ENCODE assay signal across 1 cellular context in genomic region chr17:71363661-71364060, GRCh38.
TF ChIP-seq lines count a peak whose summit lies in the region.

No MANE protein-coding gene starts in this region.

TF ChIP-seq in GM23338, 12 proteins besides CTCF, POLR2A, EP300 and RAD21 (continued from another document):
- TF ChIP-seq EZH2 (IDR thresholded peaks at IDR 0.05; ENCODE audit: low read depth, unreplicated experiment) = no peak
- no peak for TF ChIP-seq JUNB (IDR thresholded peaks at IDR 0.05; ENCODE audit: unreplicated experiment)
- no peak for TF ChIP-seq CREB1 (CRISPR knock-in tag; IDR thresholded peaks at IDR 0.05; ENCODE audit: low read depth)
- no peak for TF ChIP-seq EZH2phosphoT487 (IDR thresholded peaks at IDR 0.05; ENCODE audit: unreplicated experiment)
- TF ChIP-seq ZNF114 (CRISPR knock-in tag; IDR thresholded peaks at IDR 0.05) = no peak
- TF ChIP-seq STAT1 (IDR thresholded peaks at IDR 0.05; ENCODE audit: unreplicated experiment) = no peak
- no peak for TF ChIP-seq POLR2AphosphoS5 (IDR thresholded peaks at IDR 0.05; ENCODE audit: low read depth)
- no peak for TF ChIP-seq ZNF462 (CRISPR knock-in tag; IDR thresholded peaks at IDR 0.05)
- TF ChIP-seq NANOG (IDR thresholded peaks at IDR 0.05; ENCODE audit: borderline replicate concordance) = no peak
